ENCODE assay signal across 9 cellular contexts in genomic region chr7:2478387-2478760, GRCh38. TPM values are rescaled to one million over a fixed set of nuclear protein-coding genes. Genes with fewer than 3 reads are reported as not detected.
DNase-seq lines count a peak whose midpoint lies in the region; ATAC-seq and TF ChIP-seq lines count a peak whose summit lies in the region.
"Had no signal": no experiment of that assay in that cellular context is flagged by ENCODE, and none has a peak within 500 bp of the region (broad histone marks: within the 10 kb centered on the region; RNA-seq: fewer than 3 reads in every experiment).

No MANE protein-coding gene starts in this region.

- no peak for TF ChIP-seq EP300 in stomach (IDR thresholded peaks at IDR 0.05)

- no peak overlapping the region for H3K18ac ChIP-seq in H9 (ENCODE audit: insufficient read length, low read depth, low read length)

- H4K8ac ChIP-seq in H9 (replicated peaks; ENCODE audit: insufficient read length, low read depth, low read length): no peak overlapping the region

- H3K79me1 ChIP-seq in H9 (ENCODE audit: insufficient read depth, low read depth, low read length, poor library complexity, severe bottlenecking): no peaks in the 10 kb centered on the region

- H3K23ac ChIP-seq in H9 (ENCODE audit: insufficient read length, low read depth, low read length): no peak overlapping the region

- H3K27me3 Mint-ChIP-seq in H9 (ENCODE audit: low read depth): peaks cover 9% of the 10 kb centered on the region

- no peaks in the 10 kb centered on the region for H4K20me1 ChIP-seq in H9 (ENCODE audit: control insufficient read depth, insufficient read depth, insufficient read length)

- H3K36me3 ChIP-seq in stomach: no peaks in the 10 kb centered on the region
- H3K36me3 ChIP-seq: cardiac muscle cell had no signal

- H2BK5ac ChIP-seq in H9 (ENCODE audit: insufficient read length, low read length): no peak overlapping the region

- no peak overlapping the region for H2BK12ac ChIP-seq in H9 (ENCODE audit: insufficient read length, low read depth, low read length)

- intact Hi-C loops in left cardiac atrium (cut with DNase I) (loop anchor here in 1 of 2 donors (10.0 kb wide), 1 partner anchor 206 kb away; the partner anchor contains the start of gene AMZ1), stomach (cut with DNase I; ENCODE audit: low total_unique reads) (loop anchor here (10.0 kb wide), 1 partner anchor 206 kb away; the partner anchor contains the start of gene AMZ1)

- no peaks in the 10 kb centered on the region for H3K79me2 ChIP-seq in H9 (ENCODE audit: insufficient read depth, low read length)

- peaks cover 9 to 20% of the 10 kb centered on the region in 2 experiments for H3K4me1 Mint-ChIP-seq in H9

- H3K4me2 ChIP-seq in H9 (ENCODE audit: insufficient read depth, insufficient read length, low read length): no peak overlapping the region

- no peak overlapping the region; a peak in 1 of 5 replicates for H3K4me3 Mint-ChIP-seq in H9

- H3K4me3 ChIP-seq in stomach: peak overlapping the region in 2 of 4 donors; percentile 1 to 3
- H3K4me3 ChIP-seq: cardiac muscle cell had no signal

- H3K27me3 ChIP-seq in H9 (ENCODE audit: insufficient read depth, low read length): no peaks in the 10 kb centered on the region
- H3K27me3 ChIP-seq in stomach: peaks cover 0 to 75% (median 0%) of the 10 kb centered on the region in 3 donors
- H3K27me3 ChIP-seq: cardiac muscle cell had no signal

- TF ChIP-seq CTCF in H9 (conservative IDR thresholded peaks at IDR 0.05) (no peak), stomach (IDR thresholded peaks at IDR 0.05) (no peak)

- H4K91ac ChIP-seq in H9 (ENCODE audit: insufficient read length, low read depth, low read length): no peak overlapping the region

- no peak overlapping the region for H2BK20ac ChIP-seq in H9 (ENCODE audit: low read depth, low read length, poor library complexity, severe bottlenecking)

- no peak overlapping the region for H3K27ac ChIP-seq in H9 (ENCODE audit: insufficient read length, low read depth, low read length)
- H3K27ac ChIP-seq in stomach: peak overlapping the region; percentile 51 to 69 (median 58)
- H3K27ac ChIP-seq: cardiac muscle cell had no signal

- ATAC-seq in left cardiac atrium: peak; percentile 66 to 83

- peak; percentile 24 for DNase-seq in H9
- DNase-seq in RKO (ENCODE audit: low spot score): peak; percentile 16
- peak; percentile 76 for DNase-seq in left cardiac atrium
- peak; percentile 91 for DNase-seq in stomach
- DNase-seq in NCI-H446 (lab: John Stamatoyannopoulos, UW): no peak
- DNase-seq in T-helper 1 cell: no peak
- DNase-seq in activated CD4-positive, alpha-beta T cell treated with anti-CD3 and anti-CD28 coated beads, Interleukin-2, amount 50 U/mL, for 48 hours: no peak
- DNase-seq: NCI-H1048 had no signal

- H4K5ac ChIP-seq in H9 (ENCODE audit: insufficient read length, low read depth, low read length): no peak overlapping the region

- no CpG with 5 or more reads among the region's 11 CpGs for WGBS in H9 (ENCODE audit: extremely low coverage, insufficient read length, low lambda C conversion rate)
- WGBS in stomach, 5 donors: 23 to 39% (median 28%) methylated on average over 7 to 11 of the region's 11 CpGs

- H3K9me3 Mint-ChIP-seq in H9: peaks cover 4 to 6% of the 10 kb centered on the region in 2 experiments; a peak in 4 of 5 replicates

- H2BK120ac ChIP-seq in H9 (ENCODE audit: low read depth, low read length, poor library complexity, severe bottlenecking): no peak overlapping the region

- H2AFZ ChIP-seq in H9 (ENCODE audit: low read length): no peak overlapping the region

- H3T11ph ChIP-seq in H9 (ENCODE audit: low read length): no peak overlapping the region

- no peak overlapping the region for H3K9ac ChIP-seq in H9 (ENCODE audit: extremely low read depth, insufficient read length, low read length)

- TF ChIP-seq POLR2A in stomach (IDR thresholded peaks at IDR 0.05): no peak

- no peaks in the 10 kb centered on the region for H3K23me2 ChIP-seq in H9 (ENCODE audit: insufficient read length, low read depth, low read length, poor library complexity, severe bottlenecking)

- H3K27ac Mint-ChIP-seq in H9: no peak overlapping the region

- no peak overlapping the region for H3K56ac ChIP-seq in H9 (ENCODE audit: insufficient read length, low read depth, low read length)

- H3K9me3 ChIP-seq in H9 (ENCODE audit: control insufficient read depth, low read depth, low read length): no peaks in the 10 kb centered on the region
- peaks cover 0 to 10% (median 9%) of the 10 kb centered on the region in 4 donors for H3K9me3 ChIP-seq in stomach

- H3K4ac ChIP-seq in H9 (ENCODE audit: low read depth, low read length): no peak overlapping the region

- H2BK15ac ChIP-seq in H9 (ENCODE audit: low read depth, low read length): no peak overlapping the region

- no peaks in the 10 kb centered on the region for H3K36me3 Mint-ChIP-seq in H9 (ENCODE audit: insufficient read depth in 1 of 3, low read depth in 3 of 3)

- no peaks in the 10 kb centered on the region; the same call in 1 of the 2 replicates for H3K4me1 ChIP-seq in H9 (ENCODE audit: insufficient read depth, low read length)
- peaks cover 17 to 38% (median 29%) of the 10 kb centered on the region in 4 donors for H3K4me1 ChIP-seq in stomach

- no peak overlapping the region for H2AK5ac ChIP-seq in H9 (ENCODE audit: insufficient read length, low read length)

- H3K14ac ChIP-seq in H9 (ENCODE audit: insufficient read depth, low read length): no peak overlapping the region

RNA-seq across cellular contexts. Expression of gene GRIFIN, which starts 2.2 kb away (rescaled TPM):
- not detected in 2 replicates for total RNA-seq in H9 (2021)
- not detected for total RNA-seq in left cardiac atrium
- not detected for total RNA-seq in stomach
- not detected for polyA plus RNA-seq in stomach
- total RNA-seq: cardiac muscle cell had no signal
- polyA plus RNA-seq: cardiac muscle cell had no signal

RNA-seq across cellular contexts. Expression of gene LFNG, which starts 41.2 kb away (rescaled TPM):
- total RNA-seq in H9 (2021): 52.9 and 55.3 TPM in 2 replicates
- 1 to 10 TPM; 8.7 to 9.2 TPM for total RNA-seq in left cardiac atrium
- total RNA-seq in stomach: 100 to 1,000 TPM in 1 of 5 donors, 10 to 100 TPM in 3, 1 to 10 TPM in 1; 8.0 to 103 (median 36.2) TPM
- 10 to 100 TPM; 11.8 to 15.4 (median 14.1) TPM for polyA plus RNA-seq in stomach

Comparison
In these comparisons a context has a peak if more than half of its experiments do, and no peak if none do; other contexts are left out.
1. DNase-seq: peak in H9 (single experiment), RKO (single experiment), left cardiac atrium (single experiment) and stomach (single experiment); none in NCI-H446 (0 of 2), T-helper 1 cell (0 of 5) and activated CD4-positive, alpha-beta T cell treated with anti-CD3 and anti-CD28 coated beads, Interleukin-2, amount 50 U/mL, for 48 hours (0 of 2).